Comparison of ENCODE assay signal across 1 cellular context in genomic region chr4:188190461-188190860, GRCh38.
TF ChIP-seq lines count a peak whose summit lies in the region.

No MANE protein-coding gene starts in this region.

TF ChIP-seq in H1, 55 proteins besides CTCF, POLR2A, EP300 and RAD21:
- TF ChIP-seq RXRA (IDR thresholded peaks at IDR 0.05; ENCODE audit: insufficient read depth, low read depth, low read length): no peak
